In genomic region chr17:38286501-38287091, GRCh38 we compare ENCODE assay signal across 7 cellular contexts. TPM values are rescaled to one million over a fixed set of nuclear protein-coding genes. Genes with fewer than 3 reads are reported as not detected.
DNase-seq lines count a peak whose midpoint lies in the region; ATAC-seq and TF ChIP-seq lines count a peak whose summit lies in the region.
"Not testable (repeated sequence)": the region's sequence is repeated elsewhere in the genome, so short reads cannot be mapped to it uniquely, and the experiment has no call there.

No MANE protein-coding gene starts in this region.

- DNase-seq in Panc1 (ENCODE audit: low read depth, low spot score), result not testable (repeated sequence)
- DNase-seq in activated CD8-positive, alpha-beta T cell treated with anti-CD3 and anti-CD28 coated beads, Interleukin-2, amount 10 ng/mL, durations not matched to agents 7 days and 5 days, result peak; percentile 46
- DNase-seq in dedifferentiated amniotic fluid mesenchymal stem cell (ENCODE audit: extremely low spot score), result peak; percentile 52
- DNase-seq in iris pigment epithelial cell (ENCODE audit: low read depth), result peak; percentile 56
- DNase-seq in psoas muscle, result peak in 1 of 2 donors; percentile 32

- H3K27ac Mint-ChIP-seq in activated CD8-positive, alpha-beta T cell treated with anti-CD3 and anti-CD28 coated beads, Interleukin-2, amount 10 ng/mL, durations not matched to agents 7 days and 5 days, result peak overlapping the region; percentile 79

- ATAC-seq in GM18498 (IDR thresholded peaks at IDR 0.05; ENCODE audit: unreplicated experiment) (peak; percentile 64), HG03521 (IDR thresholded peaks at IDR 0.05; ENCODE audit: unreplicated experiment) (peak; percentile 46), Panc1 (peak; percentile 97), psoas muscle (peak; percentile 99 to 100 (median 99))
- peak; percentile 96 for ATAC-seq in activated CD8-positive, alpha-beta T cell treated with anti-CD3 and anti-CD28 coated beads, Interleukin-2, amount 10 ng/mL, durations not matched to agents 7 days and 5 days

- in situ Hi-C loops in Panc1 (cut with HindIII; ENCODE audit: low pct_unique_long_range_greater_than_20kb, low sequenced_read_pairs), result not testable (repeated sequence)

- not testable (repeated sequence) for H3K4me3 ChIP-seq in Panc1 (ENCODE audit: low read depth in 2 of 2, low read length in 2 of 2); psoas muscle

- H3K4me1 Mint-ChIP-seq in activated CD8-positive, alpha-beta T cell treated with anti-CD3 and anti-CD28 coated beads, Interleukin-2, amount 10 ng/mL, durations not matched to agents 7 days and 5 days (ENCODE audit: low read depth), result not testable (repeated sequence)

- WGBS in psoas muscle, 3 donors, result 16 to 25% (median 20%) methylated on average over 8 of the region's 11 CpGs

- POLR2A ChIA-PET in Panc1 (lab: Charles Lee); activated CD8-positive, alpha-beta T cell treated with anti-CD3 and anti-CD28 coated beads, Interleukin-2, amount 10 ng/mL, durations not matched to agents 7 days and 5 days (lab: Charles Lee): not testable (repeated sequence)

- not testable (repeated sequence) for H3K36me3 ChIP-seq in Panc1 (ENCODE audit: control insufficient read depth, insufficient read depth, low read length); psoas muscle (ENCODE audit: insufficient read depth in 1 of 2, low read depth in 1 of 2)

- not testable (repeated sequence) for H3K27me3 Mint-ChIP-seq in activated CD8-positive, alpha-beta T cell treated with anti-CD3 and anti-CD28 coated beads, Interleukin-2, amount 10 ng/mL, durations not matched to agents 7 days and 5 days (ENCODE audit: low read depth)

- not testable (repeated sequence) for H3K9me3 Mint-ChIP-seq in activated CD8-positive, alpha-beta T cell treated with anti-CD3 and anti-CD28 coated beads, Interleukin-2, amount 10 ng/mL, durations not matched to agents 7 days and 5 days (ENCODE audit: insufficient read depth)

- TF ChIP-seq CTCF in Panc1 (IDR thresholded peaks at IDR 0.05); psoas muscle (IDR thresholded peaks at IDR 0.05): not testable (repeated sequence)

- not testable (repeated sequence) for BruUV-seq in Panc1 (replicated peaks; lab: Mats Ljungman, UMichigan)

- H3K4me1 ChIP-seq in Panc1 (ENCODE audit: control insufficient read depth, insufficient read depth, low read length); psoas muscle: not testable (repeated sequence)

- H3K4me3 Mint-ChIP-seq in activated CD8-positive, alpha-beta T cell treated with anti-CD3 and anti-CD28 coated beads, Interleukin-2, amount 10 ng/mL, durations not matched to agents 7 days and 5 days, result peak overlapping the region; percentile 38

- not testable (repeated sequence) for H3K36me3 Mint-ChIP-seq in activated CD8-positive, alpha-beta T cell treated with anti-CD3 and anti-CD28 coated beads, Interleukin-2, amount 10 ng/mL, durations not matched to agents 7 days and 5 days (ENCODE audit: low read depth)

- H3K27me3 ChIP-seq in Panc1 (ENCODE audit: control insufficient read depth, insufficient read depth, low read length); psoas muscle (ENCODE audit: insufficient read depth in 3 of 3, low read length in 2 of 3): not testable (repeated sequence)

- H3K9me3 ChIP-seq in Panc1 (ENCODE audit: control insufficient read depth, insufficient read depth, low read depth, low read length); psoas muscle: not testable (repeated sequence)

- intact Hi-C loops in Panc1 (cut with micrococcal nuclease; ENCODE audit: unreplicated experiment); psoas muscle (cut with DNase I): not testable (repeated sequence)

- H3K27ac ChIP-seq in Panc1 (ENCODE audit: low read length), result not testable (repeated sequence)
- peak overlapping the region; percentile 61 for H3K27ac ChIP-seq in psoas muscle

- CTCF ChIA-PET in Panc1 (lab: Charles Lee); activated CD8-positive, alpha-beta T cell treated with anti-CD3 and anti-CD28 coated beads, Interleukin-2, amount 10 ng/mL, durations not matched to agents 7 days and 5 days (lab: Charles Lee): not testable (repeated sequence)

RNA-seq across cellular contexts. Expression of gene MRPL45, which starts 10.4 kb away (rescaled TPM):
- total RNA-seq in Panc1 (2021; ENCODE audit: unreplicated experiment) (24.7 TPM), psoas muscle (10 to 100 TPM; 36.0 to 55.5 (median 46.7) TPM)
- 17.8 TPM for polyA plus RNA-seq in Panc1 (2012; ENCODE audit: insufficient read length)
- total RNA-seq in activated CD8-positive, alpha-beta T cell treated with anti-CD3 and anti-CD28 coated beads, Interleukin-2, amount 10 ng/mL, durations not matched to agents 7 days and 5 days, result 10 to 100 TPM; 25.8 to 26.3 TPM
- polyA plus RNA-seq in psoas muscle, result 100 to 1,000 TPM in 1 of 3 donors, 10 to 100 TPM in 2; 49.2 to 132 (median 67.7) TPM

RNA-seq across cellular contexts. Expression of gene GPR179, which starts 57.2 kb away (rescaled TPM):
- total RNA-seq in Panc1 (2021; ENCODE audit: unreplicated experiment) (0.03 TPM), psoas muscle (1 to 10 TPM in 2 of 4 donors, under 1 TPM in 2; 0.42 to 2.5 (median 0.91) TPM)
- 0.06 TPM for polyA plus RNA-seq in Panc1 (2012; ENCODE audit: insufficient read length)
- total RNA-seq in activated CD8-positive, alpha-beta T cell treated with anti-CD3 and anti-CD28 coated beads, Interleukin-2, amount 10 ng/mL, durations not matched to agents 7 days and 5 days, result under 1 TPM in 1 of 2 experiments, not detected in 1; 0.08 TPM
- polyA plus RNA-seq in psoas muscle, result under 1 TPM; 0.07 to 0.70 (median 0.09) TPM

Comparison
In these comparisons a context has a peak if more than half of its experiments do, and no peak if none do; other contexts are left out.
1. ATAC-seq: peak in every context shown above with its lines; median percentile 99 in psoas muscle; 97 in Panc1; 96 in activated CD8-positive, alpha-beta T cell treated with anti-CD3 and anti-CD28 coated beads, Interleukin-2, amount 10 ng/mL, durations not matched to agents 7 days and 5 days; 64 in GM18498; 46 in HG03521.